1 cellular context compared by ENCODE assay signal in the genomic region with DNA sequence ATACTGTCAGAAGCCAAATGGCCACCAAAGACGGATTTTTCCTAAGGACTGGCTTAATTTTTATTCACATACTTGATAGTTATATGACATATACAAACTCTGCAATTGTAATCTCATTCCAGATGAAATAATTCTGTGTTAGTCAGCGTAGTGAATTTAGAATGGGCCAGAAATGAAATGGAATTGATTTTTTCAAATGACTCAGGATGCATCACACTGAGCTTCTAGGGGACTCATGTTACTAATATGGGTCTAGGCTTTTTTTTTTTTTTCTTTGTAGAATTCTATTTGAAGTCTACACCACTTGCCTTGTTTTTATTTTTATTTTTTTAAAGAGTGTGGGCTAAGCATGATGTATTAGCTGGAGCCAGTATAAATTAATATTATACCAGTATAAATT.
TF ChIP-seq lines count a peak whose summit lies in the region.

No MANE protein-coding gene starts in this region.

TF ChIP-seq in IMR-90, 13 proteins besides CTCF, POLR2A, EP300 and RAD21 (continued from another document):
- TF ChIP-seq ELK1 (IDR thresholded peaks at IDR 0.05; ENCODE audit: borderline replicate concordance, low read depth, low read length) = no peak
